Comparison of ENCODE assay signal across 1 cellular context in genomic region chr19:37930416-37930815, GRCh38.
TF ChIP-seq lines count a peak whose summit lies in the region.

No MANE protein-coding gene starts in this region.

TF ChIP-seq in H1, 55 proteins besides CTCF, POLR2A, EP300 and RAD21:
- TF ChIP-seq CEBPB (IDR thresholded peaks at IDR 0.05; ENCODE audit: low read depth, low read length) (no peak), ATF2 (IDR thresholded peaks at IDR 0.05; ENCODE audit: low read length) (no peak)
